ENCODE assay signal across 8 cellular contexts in the genomic region with DNA sequence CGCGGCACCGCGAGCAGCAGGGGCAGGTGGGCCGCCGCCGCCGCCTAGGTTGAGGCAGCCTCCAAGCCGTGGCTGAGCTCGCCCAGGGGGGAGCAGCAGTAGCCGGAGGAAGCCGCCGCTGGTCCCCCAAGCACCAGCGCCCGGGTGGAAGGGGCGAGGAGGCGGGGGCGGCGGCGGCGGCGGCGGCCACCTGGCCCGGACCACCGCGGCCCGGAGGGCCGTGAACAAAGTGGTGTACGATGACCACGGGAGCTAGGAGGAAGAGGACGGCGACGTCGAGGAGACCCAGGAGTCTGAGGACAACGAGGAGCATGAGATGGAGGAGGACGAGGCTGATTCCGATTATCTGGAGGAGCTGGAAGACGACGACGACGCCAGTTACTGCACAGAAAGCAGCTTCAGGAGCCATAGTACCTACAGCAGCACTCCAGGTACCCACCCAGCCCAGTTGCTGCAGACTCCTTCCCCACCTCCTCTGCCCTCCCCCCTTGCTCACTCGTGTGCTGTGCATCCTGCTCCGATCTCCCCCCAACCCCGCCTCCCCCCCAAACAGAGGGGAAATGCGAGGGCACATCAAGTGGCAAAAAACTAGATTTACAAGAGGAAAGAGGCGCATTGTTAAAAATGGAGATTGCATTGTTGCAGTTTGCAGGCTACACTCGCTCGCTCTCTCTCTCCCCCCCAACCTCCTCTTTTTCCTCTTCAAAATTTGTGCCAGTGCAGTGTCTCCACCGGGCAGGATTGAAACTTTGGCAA. TPM values are rescaled to one million over a fixed set of nuclear protein-coding genes. Genes with fewer than 3 reads are reported as not detected.
DNase-seq lines count a peak whose midpoint lies in the region; ATAC-seq, FAIRE-seq and TF ChIP-seq lines count a peak whose summit lies in the region.
"Not testable (repeated sequence)": the region's sequence is repeated elsewhere in the genome, so short reads cannot be mapped to it uniquely, and the experiment has no call there.

No MANE protein-coding gene starts in this region.

- not testable (repeated sequence) for H3K27me3 Mint-ChIP-seq in activated CD4-positive, alpha-beta memory T cell treated with anti-CD3 and anti-CD28 coated beads, Interleukin-2, amount 10 ng/mL, durations not matched to agents 7 days and 5 days

- TF ChIP-seq CTCF in left lung (IDR thresholded peaks at IDR 0.05), result not testable (repeated sequence)

- peaks cover 34% of the 10 kb centered on the region for H3K4me1 Mint-ChIP-seq in activated CD4-positive, alpha-beta memory T cell treated with anti-CD3 and anti-CD28 coated beads, Interleukin-2, amount 10 ng/mL, durations not matched to agents 7 days and 5 days

- H3K4me3 Mint-ChIP-seq in activated CD4-positive, alpha-beta memory T cell treated with anti-CD3 and anti-CD28 coated beads, Interleukin-2, amount 10 ng/mL, durations not matched to agents 7 days and 5 days, result peak overlapping the region; percentile 83

- ATAC-seq in GM19438 (IDR thresholded peaks at IDR 0.05; ENCODE audit: low read depth, unreplicated experiment) (peak; percentile 35), HG03097 (IDR thresholded peaks at IDR 0.05; ENCODE audit: low FRiP score, unreplicated experiment) (peak; percentile 34), left lung (peak; percentile 24)

- not testable (repeated sequence) for H3K36me3 ChIP-seq in ectodermal cell (ENCODE audit: control insufficient read depth, insufficient read depth, low read length); small intestine (ENCODE audit: control insufficient read depth in 2 of 2, insufficient read depth in 2 of 2, low read length in 2 of 2)
- peaks cover 0 to 13% of the 10 kb centered on the region in 2 donors for H3K36me3 ChIP-seq in left lung

- FAIRE-seq in small intestine (lab: Jason Lieb, UNC), result not testable (repeated sequence)

- not testable (repeated sequence) for H3K9me3 ChIP-seq in ectodermal cell (ENCODE audit: control insufficient read depth, low read length); left lung; small intestine (ENCODE audit: control insufficient read depth, low read depth)

- H3K27ac ChIP-seq in ectodermal cell (ENCODE audit: insufficient read depth, low read depth, low read length, poor library complexity, severe bottlenecking) (peak overlapping the region; percentile 44), left lung (peak overlapping the region; percentile 86 to 87), small intestine (ENCODE audit: low read depth in 1 of 2, low read length in 1 of 2) (peak overlapping the region; percentile 65 to 83)

- H3K4me3 ChIP-seq in ectodermal cell (ENCODE audit: insufficient read depth, low read depth, low read length) (peak overlapping the region; percentile 43), left lung (peak overlapping the region; percentile 52 to 70), small intestine (ENCODE audit: low read depth in 1 of 2, low read length in 2 of 2) (peak overlapping the region; percentile 71 to 78)

- H3K27ac Mint-ChIP-seq in activated CD4-positive, alpha-beta memory T cell treated with anti-CD3 and anti-CD28 coated beads, Interleukin-2, amount 10 ng/mL, durations not matched to agents 7 days and 5 days, result peak overlapping the region; percentile 89

- H3K27me3 ChIP-seq in ectodermal cell (ENCODE audit: control insufficient read depth, insufficient read depth, low read length, poor library complexity, severe bottlenecking) (peaks cover 43% of the 10 kb centered on the region), left lung (peaks cover 0 to 19% of the 10 kb centered on the region in 2 donors)
- not testable (repeated sequence) for H3K27me3 ChIP-seq in small intestine (ENCODE audit: control insufficient read depth in 2 of 2, insufficient read depth in 2 of 2, low read length in 2 of 2)

- peak; percentile 25 for DNase-seq in CD1c-positive myeloid dendritic cell (ENCODE audit: extremely low spot score)
- peak; percentile 37 for DNase-seq in NCI-H2171 (lab: John Stamatoyannopoulos, UW)
- not testable (repeated sequence) for DNase-seq in activated CD4-positive, alpha-beta memory T cell treated with anti-CD3 and anti-CD28 coated beads, Interleukin-2, amount 10 ng/mL, durations not matched to agents 7 days and 5 days; left lung; small intestine

- POLR2A ChIA-PET in activated CD4-positive, alpha-beta memory T cell treated with anti-CD3 and anti-CD28 coated beads, Interleukin-2, amount 10 ng/mL, durations not matched to agents 7 days and 5 days (lab: Charles Lee), result interaction anchor here (0.9 to 4.3 kb wide), 21 partner anchors 9 to 255 kb away, joined by 3 to 73 read pairs (median 5); partner anchors contain the start of genes AMZ2, ARSG, SLC16A6 and WIPI1

- intact Hi-C loops in left lung (cut with DNase I), result not testable (repeated sequence)

- 0 to 1% methylated on average over 45 to 48 of the region's 49 CpGs for WGBS in ectodermal cell, 2 experiments
- 1 to 3% (median 2%) methylated on average over 41 to 48 of the region's 49 CpGs for WGBS in small intestine, 3 donors

- H3K36me3 Mint-ChIP-seq in activated CD4-positive, alpha-beta memory T cell treated with anti-CD3 and anti-CD28 coated beads, Interleukin-2, amount 10 ng/mL, durations not matched to agents 7 days and 5 days (ENCODE audit: low read depth), result peaks cover 30% of the 10 kb centered on the region

- CTCF ChIA-PET in activated CD4-positive, alpha-beta memory T cell treated with anti-CD3 and anti-CD28 coated beads, Interleukin-2, amount 10 ng/mL, durations not matched to agents 7 days and 5 days (lab: Charles Lee), result interaction anchor here (0.6 to 3.5 kb wide), 14 partner anchors 13 to 739 kb away, joined by 3 to 30 read pairs (median 4); partner anchors contain the start of genes AMZ2 and KPNA2

- not testable (repeated sequence) for H3K9me3 Mint-ChIP-seq in activated CD4-positive, alpha-beta memory T cell treated with anti-CD3 and anti-CD28 coated beads, Interleukin-2, amount 10 ng/mL, durations not matched to agents 7 days and 5 days

- H3K4me1 ChIP-seq in ectodermal cell (ENCODE audit: control insufficient read depth, insufficient read depth, low read length); small intestine (ENCODE audit: control insufficient read depth in 2 of 2, insufficient read depth in 1 of 2, low read depth in 1 of 2, low read length in 1 of 2): not testable (repeated sequence)
- peaks cover 3 to 20% of the 10 kb centered on the region in 2 donors for H3K4me1 ChIP-seq in left lung

RNA-seq across cellular contexts. Expression of gene AMZ2, which starts 41.9 kb away (rescaled TPM):
- 100 to 1,000 TPM; 106 to 121 TPM for total RNA-seq in activated CD4-positive, alpha-beta memory T cell treated with anti-CD3 and anti-CD28 coated beads, Interleukin-2, amount 10 ng/mL, durations not matched to agents 7 days and 5 days
- polyA plus RNA-seq in ectodermal cell (2013, experiment 1 of 4), result 113 TPM
- 104 TPM for polyA plus RNA-seq in ectodermal cell (2013, experiment 2 of 4)
- 90.3 TPM for polyA plus RNA-seq in ectodermal cell (2013, experiment 3 of 4)
- 101 TPM for polyA plus RNA-seq in ectodermal cell (2013, experiment 4 of 4)
- total RNA-seq in left lung, result 10 to 100 TPM; 48.4 to 66.7 TPM
- 10 to 100 TPM; 29.1 to 38.0 (median 29.7) TPM for polyA plus RNA-seq in small intestine
